31 cellular contexts compared by ENCODE assay signal in genomic region chr17:8095361-8095760, GRCh38. TPM values are rescaled to one million over a fixed set of nuclear protein-coding genes. Genes with fewer than 3 reads are reported as not detected.
"Had no signal": no experiment of that assay in that cellular context is flagged by ENCODE, and none has a peak within 500 bp of the region (broad histone marks: within the 10 kb centered on the region; RNA-seq: fewer than 3 reads in every experiment).

No MANE protein-coding gene starts in this region.

- H3K9ac ChIP-seq: parathyroid adenoma had no signal

- H2AFZ ChIP-seq: parathyroid adenoma had no signal

- ATAC-seq: esophagus mucosa; left lung; lower lobe of right lung; naive thymus-derived CD8-positive, alpha-beta T cell; psoas muscle; right cardiac atrium; upper lobe of right lung; WTC11 had no signal

- H3K27ac Mint-ChIP-seq: activated CD4-positive, alpha-beta memory T cell treated with anti-CD3 and anti-CD28 coated beads, Interleukin-2, amount 10 ng/mL, durations not matched to agents 7 days and 5 days; activated T-cell treated with anti-CD3 and anti-CD28 coated beads, Interleukin-2, amount 50 U/mL, for 24 hours; T-helper 1 cell treated with Interleukin-12 subunit alpha and Interleukin-12 subunit beta and Interleukin-4 antibody, amounts not matched to agents 30 μg/mL and 1 μg/mL, for 36 hours; WTC11 had no signal

- H3K4me1 Mint-ChIP-seq: neural crest cell had no signal

- DNase-seq: activated CD4-positive, alpha-beta memory T cell treated with anti-CD3 and anti-CD28 coated beads, Interleukin-2, amount 10 ng/mL, durations not matched to agents 7 days and 5 days; activated CD4-positive, alpha-beta T cell treated with anti-CD3 and anti-CD28 coated beads for 1 hour; activated CD4-positive, alpha-beta T cell treated with anti-CD3 and anti-CD28 coated beads, Interleukin-2, amount 10 ng/mL, durations not matched to agents 7 days and 5 days; activated CD8-positive, alpha-beta memory T cell treated with anti-CD3 and anti-CD28 coated beads, Interleukin-2, amount 50 U/mL, for 48 hours; activated gamma-delta T cell treated with Interleukin-2 at 50 U/mL for 16 hours; activated naive CD4-positive, alpha-beta T cell treated with anti-CD3 and anti-CD28 coated beads, Interleukin-2, amount 50 U/mL, for 16 hours; activated T-cell treated with anti-CD3 and anti-CD28 coated beads, Interleukin-2, amount 50 U/mL, for 24 hours; amniotic stem cell; brain microvascular endothelial cell; caudate nucleus; kidney glomerular epithelial cell; left lung; lower lobe of right lung; mesenchymal stem cell; nucleus accumbens; psoas muscle; right cardiac atrium; spleen; stimulated activated naive CD4-positive, alpha-beta T cell; tibial artery; upper lobe of right lung had no signal

- H3K9me3 Mint-ChIP-seq: activated CD4-positive, alpha-beta memory T cell treated with anti-CD3 and anti-CD28 coated beads, Interleukin-2, amount 10 ng/mL, durations not matched to agents 7 days and 5 days; activated CD4-positive, alpha-beta T cell treated with anti-CD3 and anti-CD28 coated beads, Interleukin-2, amount 10 ng/mL, durations not matched to agents 7 days and 5 days; activated T-cell treated with anti-CD3 and anti-CD28 coated beads, Interleukin-2, amount 50 U/mL, for 24 hours; naive thymus-derived CD8-positive, alpha-beta T cell; neural crest cell; T-helper 1 cell treated with Interleukin-12 subunit alpha and Interleukin-12 subunit beta and Interleukin-4 antibody, amounts not matched to agents 30 μg/mL and 1 μg/mL, for 36 hours; WTC11 had no signal

- H3K4me3 Mint-ChIP-seq: activated CD4-positive, alpha-beta memory T cell treated with anti-CD3 and anti-CD28 coated beads, Interleukin-2, amount 10 ng/mL, durations not matched to agents 7 days and 5 days; activated CD4-positive, alpha-beta T cell treated with anti-CD3 and anti-CD28 coated beads, Interleukin-2, amount 10 ng/mL, durations not matched to agents 7 days and 5 days; activated T-cell treated with anti-CD3 and anti-CD28 coated beads, Interleukin-2, amount 50 U/mL, for 24 hours; naive thymus-derived CD8-positive, alpha-beta T cell; T-helper 1 cell treated with Interleukin-12 subunit alpha and Interleukin-12 subunit beta and Interleukin-4 antibody, amounts not matched to agents 30 μg/mL and 1 μg/mL, for 36 hours; WTC11 had no signal

- H3K36me3 ChIP-seq: brain microvascular endothelial cell, left lung, lower lobe of right lung, spleen, suprapubic skin, tibial artery, upper lobe of right lung had no signal

- H3K4me3 ChIP-seq: left lung, lower lobe of right lung, psoas muscle, spleen, suprapubic skin, tibial artery, upper lobe of right lung had no signal

- H3K9me3 ChIP-seq: left lung, lower lobe of right lung, psoas muscle, spleen, suprapubic skin, tibial artery, upper lobe of right lung had no signal

- H3K27ac ChIP-seq: brain microvascular endothelial cell, left lung, lower lobe of right lung, parathyroid adenoma, psoas muscle, spleen, suprapubic skin, tibial artery, upper lobe of right lung had no signal

- H3K36me3 Mint-ChIP-seq: naive thymus-derived CD8-positive, alpha-beta T cell; WTC11 had no signal

- H3K79me2 ChIP-seq: parathyroid adenoma had no signal

- H3K4me1 ChIP-seq: left lung, lower lobe of right lung, parathyroid adenoma, psoas muscle, tibial artery, upper lobe of right lung had no signal

RNA-seq across cellular contexts. Expression of gene ALOX12B, which starts 7.8 kb away (rescaled TPM):
- total RNA-seq: astrocyte, frontal cortex, lower lobe of right lung, neural crest cell, psoas muscle, upper lobe of right lung had no signal
- polyA plus RNA-seq: psoas muscle, right cardiac atrium had no signal

RNA-seq across cellular contexts. Expression of gene ALOXE3, which starts 23.0 kb away (rescaled TPM):
- total RNA-seq: activated CD4-positive, alpha-beta memory T cell treated with anti-CD3 and anti-CD28 coated beads, Interleukin-2, amount 10 ng/mL, durations not matched to agents 7 days and 5 days; activated CD4-positive, alpha-beta T cell treated with anti-CD3 and anti-CD28 coated beads, Interleukin-2, amount 10 ng/mL, durations not matched to agents 7 days and 5 days; lower lobe of right lung; neural crest cell; psoas muscle; right cardiac atrium; spleen; upper lobe of right lung had no signal
- polyA plus RNA-seq: right cardiac atrium had no signal

RNA-seq across cellular contexts. Expression of gene HES7, which starts 28.5 kb away (rescaled TPM):
- total RNA-seq: suprapubic skin, upper lobe of right lung had no signal
- polyA plus RNA-seq: naive thymus-derived CD8-positive, alpha-beta T cell had no signal

RNA-seq across cellular contexts. Expression of gene ALOX15B, which starts 56.5 kb away (rescaled TPM):
- total RNA-seq: activated CD4-positive, alpha-beta memory T cell treated with anti-CD3 and anti-CD28 coated beads, Interleukin-2, amount 10 ng/mL, durations not matched to agents 7 days and 5 days; activated CD4-positive, alpha-beta T cell treated with anti-CD3 and anti-CD28 coated beads, Interleukin-2, amount 10 ng/mL, durations not matched to agents 7 days and 5 days; astrocyte; chondrocyte; naive thymus-derived CD8-positive, alpha-beta T cell; neural crest cell had no signal
- polyA plus RNA-seq: naive thymus-derived CD8-positive, alpha-beta T cell had no signal
